1 cellular context compared by ENCODE assay signal in the genomic region with DNA sequence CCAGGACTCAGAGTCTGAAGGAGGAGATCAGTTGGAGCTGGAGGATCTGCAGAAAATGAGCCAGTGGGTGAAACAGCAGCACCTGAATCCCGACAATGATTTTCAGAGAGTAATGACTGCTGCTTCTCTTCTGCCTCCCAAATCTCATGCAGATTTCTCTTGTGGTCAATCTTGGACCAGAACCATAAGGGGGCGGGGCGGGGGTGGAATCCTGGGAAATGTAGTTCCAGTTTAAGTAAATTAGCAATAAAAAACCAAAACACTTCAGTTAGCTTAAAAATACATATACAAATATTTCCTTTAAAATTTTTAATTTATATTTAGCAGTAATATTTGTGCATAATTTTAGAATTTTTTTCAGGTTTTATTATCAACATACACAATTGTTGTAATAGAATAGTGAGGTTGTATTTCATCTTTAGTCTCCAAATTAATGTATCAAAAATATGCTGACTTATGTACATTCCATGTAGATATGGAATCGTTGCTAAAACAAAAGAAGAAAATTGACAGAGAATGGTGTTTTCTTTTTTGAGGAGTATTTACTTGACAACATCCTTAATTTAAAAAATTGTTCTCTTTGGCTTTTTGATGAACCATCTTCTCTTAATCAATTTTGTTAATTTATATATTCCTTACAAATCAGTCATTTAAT.
TF ChIP-seq lines count a peak whose summit lies in the region.

No MANE protein-coding gene starts in this region.

TF ChIP-seq in K562, 482 proteins besides CTCF, POLR2A, EP300 and RAD21 (continued from another document):
- TF ChIP-seq, protein P1, sequence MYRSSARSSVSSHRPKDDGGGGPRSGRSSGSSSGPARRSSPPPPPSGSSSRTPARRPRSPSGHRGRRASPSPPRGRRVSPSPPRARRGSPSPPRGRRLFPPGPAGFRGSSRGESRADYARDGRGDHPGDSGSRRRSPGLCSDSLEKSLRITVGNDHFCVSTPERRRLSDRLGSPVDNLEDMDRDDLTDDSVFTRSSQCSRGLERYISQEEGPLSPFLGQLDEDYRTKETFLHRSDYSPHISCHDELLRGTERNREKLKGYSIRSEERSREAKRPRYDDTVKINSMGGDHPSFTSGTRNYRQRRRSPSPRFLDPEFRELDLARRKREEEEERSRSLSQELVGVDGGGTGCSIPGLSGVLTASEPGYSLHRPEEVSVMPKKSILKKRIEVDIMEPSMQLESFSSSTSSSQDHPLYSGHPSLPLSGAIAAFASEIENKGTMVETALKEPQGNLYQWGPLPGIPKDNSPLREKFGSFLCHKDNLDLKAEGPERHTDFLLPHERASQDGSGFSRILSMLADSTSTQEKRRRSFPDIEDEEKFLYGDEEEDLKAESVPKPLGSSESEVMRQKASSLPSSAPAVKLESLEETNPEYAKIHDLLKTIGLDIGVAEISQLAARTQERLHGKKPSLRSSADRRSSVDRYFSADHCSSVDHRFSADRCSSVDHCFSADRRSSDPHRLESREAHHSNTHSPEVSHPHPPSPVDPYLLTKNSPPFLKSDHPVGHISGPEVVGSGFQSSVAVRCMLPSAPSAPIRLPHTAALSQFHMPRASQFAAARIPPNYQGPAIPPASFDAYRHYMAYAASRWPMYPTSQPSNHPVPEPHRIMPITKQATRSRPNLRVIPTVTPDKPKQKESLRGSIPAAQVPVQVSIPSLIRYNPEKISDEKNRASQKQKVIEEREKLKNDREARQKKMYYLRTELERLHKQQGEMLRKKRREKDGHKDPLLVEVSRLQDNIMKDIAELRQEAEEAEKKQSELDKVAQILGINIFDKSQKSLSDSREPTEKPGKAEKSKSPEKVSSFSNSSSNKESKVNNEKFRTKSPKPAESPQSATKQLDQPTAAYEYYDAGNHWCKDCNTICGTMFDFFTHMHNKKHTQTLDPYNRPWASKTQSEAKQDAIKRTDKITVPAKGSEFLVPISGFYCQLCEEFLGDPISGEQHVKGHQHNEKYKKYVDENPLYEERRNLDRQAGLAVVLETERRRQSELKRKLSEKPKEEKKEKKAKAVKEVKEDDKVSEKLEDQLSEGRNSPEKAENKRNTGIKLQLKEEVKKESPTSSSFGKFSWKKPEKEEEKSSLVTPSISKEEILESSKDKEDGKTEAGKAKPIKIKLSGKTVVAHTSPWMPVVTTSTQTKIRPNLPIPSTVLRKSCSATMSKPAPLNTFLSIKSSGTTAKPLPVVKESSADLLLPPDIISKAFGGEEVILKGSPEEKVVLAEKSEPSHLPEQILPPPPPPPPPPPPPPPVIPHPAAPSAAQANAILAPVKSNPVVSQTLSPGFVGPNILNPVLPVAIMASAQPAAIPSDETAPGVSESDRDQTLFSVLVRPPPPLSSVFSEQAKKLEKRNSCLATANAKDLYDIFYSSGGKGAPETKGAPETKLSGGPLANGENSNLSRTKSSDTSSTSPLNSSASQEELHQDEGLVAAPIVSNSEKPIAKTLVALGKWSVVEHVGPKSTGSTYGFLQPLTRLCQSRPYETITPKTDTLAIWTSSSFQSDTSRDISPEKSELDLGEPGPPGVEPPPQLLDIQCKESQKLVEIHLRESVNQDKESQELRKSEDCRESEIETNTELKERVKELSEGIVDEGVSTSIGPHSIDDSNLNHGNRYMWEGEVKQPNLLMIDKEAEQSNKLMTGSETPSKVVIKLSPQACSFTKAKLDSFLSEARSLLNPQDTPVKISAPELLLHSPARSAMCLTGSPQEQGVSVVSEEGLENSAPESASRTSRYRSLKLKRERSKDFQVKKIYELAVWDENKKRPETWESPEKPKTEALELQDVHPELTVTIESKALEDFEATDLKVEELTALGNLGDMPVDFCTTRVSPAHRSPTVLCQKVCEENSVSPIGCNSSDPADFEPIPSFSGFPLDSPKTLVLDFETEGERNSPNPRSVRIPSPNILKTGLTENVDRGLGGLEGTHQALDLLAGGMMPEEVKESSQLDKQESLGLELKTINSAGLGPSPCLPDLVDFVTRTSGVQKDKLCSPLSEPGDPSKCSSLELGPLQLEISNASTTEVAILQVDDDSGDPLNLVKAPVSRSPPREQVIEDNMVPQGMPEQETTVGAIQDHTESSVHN (IDR thresholded peaks at IDR 0.05; ENCODE audit: borderline replicate concordance in 1 of 2, low read depth in 1 of 2), result no peak
- TF ChIP-seq EGR1 (conservative IDR thresholded peaks at IDR 0.05), result 0 out of 2 replicates have a peak, but pooled peaks have one; percentile 11
- no peak for TF ChIP-seq NCOA4 (IDR thresholded peaks at IDR 0.05; ENCODE audit: partially characterized antibody)
- TF ChIP-seq, protein P2, sequence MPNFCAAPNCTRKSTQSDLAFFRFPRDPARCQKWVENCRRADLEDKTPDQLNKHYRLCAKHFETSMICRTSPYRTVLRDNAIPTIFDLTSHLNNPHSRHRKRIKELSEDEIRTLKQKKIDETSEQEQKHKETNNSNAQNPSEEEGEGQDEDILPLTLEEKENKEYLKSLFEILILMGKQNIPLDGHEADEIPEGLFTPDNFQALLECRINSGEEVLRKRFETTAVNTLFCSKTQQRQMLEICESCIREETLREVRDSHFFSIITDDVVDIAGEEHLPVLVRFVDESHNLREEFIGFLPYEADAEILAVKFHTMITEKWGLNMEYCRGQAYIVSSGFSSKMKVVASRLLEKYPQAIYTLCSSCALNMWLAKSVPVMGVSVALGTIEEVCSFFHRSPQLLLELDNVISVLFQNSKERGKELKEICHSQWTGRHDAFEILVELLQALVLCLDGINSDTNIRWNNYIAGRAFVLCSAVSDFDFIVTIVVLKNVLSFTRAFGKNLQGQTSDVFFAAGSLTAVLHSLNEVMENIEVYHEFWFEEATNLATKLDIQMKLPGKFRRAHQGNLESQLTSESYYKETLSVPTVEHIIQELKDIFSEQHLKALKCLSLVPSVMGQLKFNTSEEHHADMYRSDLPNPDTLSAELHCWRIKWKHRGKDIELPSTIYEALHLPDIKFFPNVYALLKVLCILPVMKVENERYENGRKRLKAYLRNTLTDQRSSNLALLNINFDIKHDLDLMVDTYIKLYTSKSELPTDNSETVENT (CRISPR knock-in tag; IDR thresholded peaks at IDR 0.05), result no peak
- TF ChIP-seq, protein P3, sequence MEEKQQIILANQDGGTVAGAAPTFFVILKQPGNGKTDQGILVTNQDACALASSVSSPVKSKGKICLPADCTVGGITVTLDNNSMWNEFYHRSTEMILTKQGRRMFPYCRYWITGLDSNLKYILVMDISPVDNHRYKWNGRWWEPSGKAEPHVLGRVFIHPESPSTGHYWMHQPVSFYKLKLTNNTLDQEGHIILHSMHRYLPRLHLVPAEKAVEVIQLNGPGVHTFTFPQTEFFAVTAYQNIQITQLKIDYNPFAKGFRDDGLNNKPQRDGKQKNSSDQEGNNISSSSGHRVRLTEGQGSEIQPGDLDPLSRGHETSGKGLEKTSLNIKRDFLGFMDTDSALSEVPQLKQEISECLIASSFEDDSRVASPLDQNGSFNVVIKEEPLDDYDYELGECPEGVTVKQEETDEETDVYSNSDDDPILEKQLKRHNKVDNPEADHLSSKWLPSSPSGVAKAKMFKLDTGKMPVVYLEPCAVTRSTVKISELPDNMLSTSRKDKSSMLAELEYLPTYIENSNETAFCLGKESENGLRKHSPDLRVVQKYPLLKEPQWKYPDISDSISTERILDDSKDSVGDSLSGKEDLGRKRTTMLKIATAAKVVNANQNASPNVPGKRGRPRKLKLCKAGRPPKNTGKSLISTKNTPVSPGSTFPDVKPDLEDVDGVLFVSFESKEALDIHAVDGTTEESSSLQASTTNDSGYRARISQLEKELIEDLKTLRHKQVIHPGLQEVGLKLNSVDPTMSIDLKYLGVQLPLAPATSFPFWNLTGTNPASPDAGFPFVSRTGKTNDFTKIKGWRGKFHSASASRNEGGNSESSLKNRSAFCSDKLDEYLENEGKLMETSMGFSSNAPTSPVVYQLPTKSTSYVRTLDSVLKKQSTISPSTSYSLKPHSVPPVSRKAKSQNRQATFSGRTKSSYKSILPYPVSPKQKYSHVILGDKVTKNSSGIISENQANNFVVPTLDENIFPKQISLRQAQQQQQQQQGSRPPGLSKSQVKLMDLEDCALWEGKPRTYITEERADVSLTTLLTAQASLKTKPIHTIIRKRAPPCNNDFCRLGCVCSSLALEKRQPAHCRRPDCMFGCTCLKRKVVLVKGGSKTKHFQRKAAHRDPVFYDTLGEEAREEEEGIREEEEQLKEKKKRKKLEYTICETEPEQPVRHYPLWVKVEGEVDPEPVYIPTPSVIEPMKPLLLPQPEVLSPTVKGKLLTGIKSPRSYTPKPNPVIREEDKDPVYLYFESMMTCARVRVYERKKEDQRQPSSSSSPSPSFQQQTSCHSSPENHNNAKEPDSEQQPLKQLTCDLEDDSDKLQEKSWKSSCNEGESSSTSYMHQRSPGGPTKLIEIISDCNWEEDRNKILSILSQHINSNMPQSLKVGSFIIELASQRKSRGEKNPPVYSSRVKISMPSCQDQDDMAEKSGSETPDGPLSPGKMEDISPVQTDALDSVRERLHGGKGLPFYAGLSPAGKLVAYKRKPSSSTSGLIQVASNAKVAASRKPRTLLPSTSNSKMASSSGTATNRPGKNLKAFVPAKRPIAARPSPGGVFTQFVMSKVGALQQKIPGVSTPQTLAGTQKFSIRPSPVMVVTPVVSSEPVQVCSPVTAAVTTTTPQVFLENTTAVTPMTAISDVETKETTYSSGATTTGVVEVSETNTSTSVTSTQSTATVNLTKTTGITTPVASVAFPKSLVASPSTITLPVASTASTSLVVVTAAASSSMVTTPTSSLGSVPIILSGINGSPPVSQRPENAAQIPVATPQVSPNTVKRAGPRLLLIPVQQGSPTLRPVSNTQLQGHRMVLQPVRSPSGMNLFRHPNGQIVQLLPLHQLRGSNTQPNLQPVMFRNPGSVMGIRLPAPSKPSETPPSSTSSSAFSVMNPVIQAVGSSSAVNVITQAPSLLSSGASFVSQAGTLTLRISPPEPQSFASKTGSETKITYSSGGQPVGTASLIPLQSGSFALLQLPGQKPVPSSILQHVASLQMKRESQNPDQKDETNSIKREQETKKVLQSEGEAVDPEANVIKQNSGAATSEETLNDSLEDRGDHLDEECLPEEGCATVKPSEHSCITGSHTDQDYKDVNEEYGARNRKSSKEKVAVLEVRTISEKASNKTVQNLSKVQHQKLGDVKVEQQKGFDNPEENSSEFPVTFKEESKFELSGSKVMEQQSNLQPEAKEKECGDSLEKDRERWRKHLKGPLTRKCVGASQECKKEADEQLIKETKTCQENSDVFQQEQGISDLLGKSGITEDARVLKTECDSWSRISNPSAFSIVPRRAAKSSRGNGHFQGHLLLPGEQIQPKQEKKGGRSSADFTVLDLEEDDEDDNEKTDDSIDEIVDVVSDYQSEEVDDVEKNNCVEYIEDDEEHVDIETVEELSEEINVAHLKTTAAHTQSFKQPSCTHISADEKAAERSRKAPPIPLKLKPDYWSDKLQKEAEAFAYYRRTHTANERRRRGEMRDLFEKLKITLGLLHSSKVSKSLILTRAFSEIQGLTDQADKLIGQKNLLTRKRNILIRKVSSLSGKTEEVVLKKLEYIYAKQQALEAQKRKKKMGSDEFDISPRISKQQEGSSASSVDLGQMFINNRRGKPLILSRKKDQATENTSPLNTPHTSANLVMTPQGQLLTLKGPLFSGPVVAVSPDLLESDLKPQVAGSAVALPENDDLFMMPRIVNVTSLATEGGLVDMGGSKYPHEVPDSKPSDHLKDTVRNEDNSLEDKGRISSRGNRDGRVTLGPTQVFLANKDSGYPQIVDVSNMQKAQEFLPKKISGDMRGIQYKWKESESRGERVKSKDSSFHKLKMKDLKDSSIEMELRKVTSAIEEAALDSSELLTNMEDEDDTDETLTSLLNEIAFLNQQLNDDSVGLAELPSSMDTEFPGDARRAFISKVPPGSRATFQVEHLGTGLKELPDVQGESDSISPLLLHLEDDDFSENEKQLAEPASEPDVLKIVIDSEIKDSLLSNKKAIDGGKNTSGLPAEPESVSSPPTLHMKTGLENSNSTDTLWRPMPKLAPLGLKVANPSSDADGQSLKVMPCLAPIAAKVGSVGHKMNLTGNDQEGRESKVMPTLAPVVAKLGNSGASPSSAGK (IDR thresholded peaks at IDR 0.05), result no peak
- no peak for TF ChIP-seq DACH1 (IDR thresholded peaks at IDR 0.05; ENCODE audit: partially characterized antibody)
